8 cellular contexts compared by ENCODE assay signal in the genomic region with DNA sequence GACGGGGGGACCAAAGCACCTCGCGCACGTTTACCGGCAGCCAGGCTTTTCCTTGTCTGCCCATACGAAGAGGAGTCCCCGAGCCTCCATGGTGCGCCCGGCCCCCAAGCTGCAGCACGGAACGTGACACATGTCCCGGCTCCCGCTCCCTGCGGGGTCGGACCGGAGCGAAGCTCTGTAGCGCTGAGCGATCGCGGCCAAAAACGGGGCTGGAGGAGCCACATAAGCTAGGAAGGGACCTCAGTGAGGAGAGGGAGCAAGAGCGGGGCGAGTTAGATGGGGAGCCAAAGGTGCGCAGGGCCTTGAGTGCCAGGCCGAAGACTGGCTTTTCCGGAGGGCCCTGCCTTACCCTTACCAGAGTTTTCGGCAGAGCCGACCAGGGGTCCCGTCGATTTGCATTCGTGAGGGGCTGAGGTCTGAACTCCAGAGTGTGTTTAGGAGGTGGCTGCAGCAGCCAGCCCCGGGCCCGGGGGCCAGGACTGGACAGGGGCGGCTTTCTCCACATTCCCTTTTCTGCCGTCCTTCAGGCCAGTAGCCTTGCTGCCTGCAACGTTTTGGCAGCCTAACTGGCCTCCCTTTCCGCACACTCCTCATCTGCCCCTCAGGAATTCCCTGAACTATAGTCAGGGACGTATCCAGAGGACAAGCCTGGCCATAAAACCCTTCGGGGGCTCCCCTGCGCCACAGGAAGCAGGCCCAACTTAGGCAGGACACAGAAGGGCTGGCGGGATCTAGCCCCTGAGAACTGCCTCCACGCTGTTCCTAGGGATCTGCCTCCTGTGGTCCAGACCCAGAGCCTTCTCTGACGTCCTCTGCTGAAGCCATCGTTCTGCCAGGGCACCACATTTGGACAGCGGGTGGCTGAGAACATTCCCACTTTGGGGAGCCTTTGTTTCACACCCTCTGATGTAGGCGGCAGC. TPM values are rescaled to one million over a fixed set of nuclear protein-coding genes. Genes with fewer than 3 reads are reported as not detected.
DNase-seq lines count a peak whose midpoint lies in the region; ATAC-seq, FAIRE-seq and TF ChIP-seq lines count a peak whose summit lies in the region.

No MANE protein-coding gene starts in this region.

- WGBS in small intestine, 3 donors, result 4 to 42% (median 8%) methylated on average over 36 to 47 of the region's 47 CpGs

- peaks cover 37% of the 10 kb centered on the region for H3K36me3 Mint-ChIP-seq in activated T-helper 2 cell treated with anti-CD3 and anti-CD28 coated beads, Interferon-gamma antibody, Interleukin-2, Interleukin-4, amounts not matched to agents 10 μg/mL and 5 μg/mL and 100 μg/mL, durations not matched to agents 14 hours and 24 hours and 36 hours (ENCODE audit: low read depth)

- H3K4me1 ChIP-seq in A673 (ENCODE audit: insufficient read depth, low read length, poor library complexity, severe bottlenecking) (no peaks in the 10 kb centered on the region), HEK293 (ENCODE audit: control insufficient read depth, insufficient read depth, low read length) (no peaks in the 10 kb centered on the region), right atrium auricular region (peaks cover 0 to 22% of the 10 kb centered on the region in 2 donors), small intestine (ENCODE audit: control insufficient read depth in 2 of 2, insufficient read depth in 1 of 2, low read depth in 1 of 2, low read length in 1 of 2) (peaks cover 0 to 6% of the 10 kb centered on the region in 2 donors)

- DNase-seq in A673 (ENCODE audit: low spot score) (no peak), right atrium auricular region (ENCODE audit: low spot score) (no peak), small intestine (no peak), inferior parietal cortex (ENCODE audit: extremely low spot score) (no peak), foreskin melanocyte (no peak)
- peak; percentile 9 for DNase-seq in activated T-helper 2 cell treated with anti-CD3 and anti-CD28 coated beads, Interferon-gamma antibody, Interleukin-2, Interleukin-4, amounts not matched to agents 10 μg/mL and 5 μg/mL and 100 μg/mL, durations not matched to agents 14 hours and 24 hours and 36 hours (ENCODE audit: low spot score)

- no peak for ATAC-seq in HG03460 (IDR thresholded peaks at IDR 0.05; ENCODE audit: unreplicated experiment)

- H3K9me3 ChIP-seq in A673 (ENCODE audit: low read depth, low read length, poor library complexity, severe bottlenecking) (no peaks in the 10 kb centered on the region), HEK293 (ENCODE audit: control insufficient read depth, insufficient read depth, low read depth, low read length) (no peaks in the 10 kb centered on the region), right atrium auricular region (peaks cover 3 to 4% of the 10 kb centered on the region in 2 donors), small intestine (ENCODE audit: control insufficient read depth, low read depth) (no peaks in the 10 kb centered on the region)

- H3K27ac Mint-ChIP-seq in activated T-helper 2 cell treated with anti-CD3 and anti-CD28 coated beads, Interferon-gamma antibody, Interleukin-2, Interleukin-4, amounts not matched to agents 10 μg/mL and 5 μg/mL and 100 μg/mL, durations not matched to agents 14 hours and 24 hours and 36 hours, result peak overlapping the region; percentile 84

- H3K27me3 ChIP-seq in A673 (replicated peaks; ENCODE audit: insufficient read depth, low read depth, low read length, poor library complexity), result no peaks in the 10 kb centered on the region
- H3K27me3 ChIP-seq in right atrium auricular region, result no peaks in the 10 kb centered on the region
- H3K27me3 ChIP-seq in small intestine (ENCODE audit: control insufficient read depth in 2 of 2, insufficient read depth in 2 of 2, low read length in 2 of 2), result no peaks in the 10 kb centered on the region

- peaks cover 12% of the 10 kb centered on the region for H3K36me3 ChIP-seq in A673 (ENCODE audit: insufficient read depth, low read length, poor library complexity, severe bottlenecking)
- peaks cover 5 to 53% of the 10 kb centered on the region in 2 experiments; a peak in 2 of 3 replicates for H3K36me3 ChIP-seq in HEK293 (ENCODE audit: control insufficient read depth in 2 of 2, insufficient read depth in 1 of 2, low read length in 2 of 2)
- peaks cover 4% of the 10 kb centered on the region for H3K36me3 ChIP-seq in right atrium auricular region
- H3K36me3 ChIP-seq in small intestine (ENCODE audit: control insufficient read depth in 2 of 2, insufficient read depth in 2 of 2, low read length in 2 of 2), result peaks cover 0 to 2% of the 10 kb centered on the region in 2 donors

- peak overlapping the region; percentile 97 for H3K4me3 Mint-ChIP-seq in activated T-helper 2 cell treated with anti-CD3 and anti-CD28 coated beads, Interferon-gamma antibody, Interleukin-2, Interleukin-4, amounts not matched to agents 10 μg/mL and 5 μg/mL and 100 μg/mL, durations not matched to agents 14 hours and 24 hours and 36 hours (ENCODE audit: low read depth)

- H3K27me3 Mint-ChIP-seq in activated T-helper 2 cell treated with anti-CD3 and anti-CD28 coated beads, Interferon-gamma antibody, Interleukin-2, Interleukin-4, amounts not matched to agents 10 μg/mL and 5 μg/mL and 100 μg/mL, durations not matched to agents 14 hours and 24 hours and 36 hours (ENCODE audit: low read depth), result no peaks in the 10 kb centered on the region

- H3K9me3 Mint-ChIP-seq in activated T-helper 2 cell treated with anti-CD3 and anti-CD28 coated beads, Interferon-gamma antibody, Interleukin-2, Interleukin-4, amounts not matched to agents 10 μg/mL and 5 μg/mL and 100 μg/mL, durations not matched to agents 14 hours and 24 hours and 36 hours, result no peaks in the 10 kb centered on the region

- peak overlapping the region; percentile 77 for H3K4me3 ChIP-seq in A673 (ENCODE audit: low read depth, low read length, poor library complexity, severe bottlenecking)
- peak overlapping the region; percentile 80 for H3K4me3 ChIP-seq in HEK293 (ENCODE audit: low read depth, low read length)
- peak overlapping the region; percentile 61 to 63 for H3K4me3 ChIP-seq in right atrium auricular region
- H3K4me3 ChIP-seq in small intestine (ENCODE audit: low read depth in 1 of 2, low read length in 2 of 2), result peak overlapping the region; percentile 60 to 67

- BruUV-seq in A673 (replicated peaks; lab: Mats Ljungman, UMichigan), result TSS peak; percentile 79

- intact Hi-C loops in A673 (cut with micrococcal nuclease; ENCODE audit: unreplicated experiment), result no loop called here
- intact Hi-C loops in activated T-helper 2 cell treated with anti-CD3 and anti-CD28 coated beads, Interferon-gamma antibody, Interleukin-2, Interleukin-4, amounts not matched to agents 10 μg/mL and 5 μg/mL and 100 μg/mL, durations not matched to agents 14 hours and 24 hours and 36 hours (cut with micrococcal nuclease), result loop anchor here (1.0 kb wide), 2 partner anchors 71 to 133 kb away; partner anchors contain the start of genes ABCD1 and BCAP31

- FAIRE-seq in small intestine (lab: Jason Lieb, UNC), result no peak

- peak overlapping the region; percentile 89 for H3K27ac ChIP-seq in A673 (ENCODE audit: low read depth, low read length, poor library complexity, severe bottlenecking)
- peak overlapping the region; percentile 89 for H3K27ac ChIP-seq in HEK293 (ENCODE audit: extremely low read depth, low read depth, low read length)
- peak overlapping the region; percentile 91 to 92 for H3K27ac ChIP-seq in right atrium auricular region
- peak overlapping the region; percentile 24 to 99 for H3K27ac ChIP-seq in small intestine (ENCODE audit: low read depth in 1 of 2, low read length in 1 of 2)

- POLR2A ChIA-PET in A673 (lab: Charles Lee; ENCODE audit: low non-redundant PET), result no interaction called here
- POLR2A ChIA-PET in HEK293 (lab: Yijun Ruan, JAX), result interaction anchor here (0.6 to 1.9 kb wide), 12 partner anchors 8 to 140 kb away, joined by 3 to 16 read pairs (median 4); partner anchors contain the start of genes NAA10 and SRPK3

- CTCF ChIA-PET in A673 (lab: Charles Lee), result no interaction called here
- CTCF ChIA-PET in HEK293 (lab: Yijun Ruan, JAX), result interaction anchor here (1.1 kb wide), 1 partner anchor 31 kb away, joined by 3 read pairs; the partner anchor contains the start of gene PLXNB3

- peaks cover 9% of the 10 kb centered on the region for H3K4me1 Mint-ChIP-seq in activated T-helper 2 cell treated with anti-CD3 and anti-CD28 coated beads, Interferon-gamma antibody, Interleukin-2, Interleukin-4, amounts not matched to agents 10 μg/mL and 5 μg/mL and 100 μg/mL, durations not matched to agents 14 hours and 24 hours and 36 hours (ENCODE audit: low read depth)

- TF ChIP-seq CTCF in A673 (conservative IDR thresholded peaks at IDR 0.05; ENCODE audit: low read depth, low read length) (no peak), HEK293 (tag by site-specific recombination; IDR thresholded peaks at IDR 0.05) (no peak), right atrium auricular region (IDR thresholded peaks at IDR 0.05) (no peak)

RNA-seq across cellular contexts. Expression of gene SSR4, which starts 0.7 kb away (rescaled TPM):
- total RNA-seq in A673 (2021) (205 and 214 TPM in 2 replicates), right atrium auricular region (100 to 1,000 TPM; 219 to 238 TPM)
- 282 and 303 TPM in 2 replicates for total RNA-seq in activated T-helper 2 cell treated with anti-CD3 and anti-CD28 coated beads, Interferon-gamma antibody, Interleukin-2, Interleukin-4, amounts not matched to agents 10 μg/mL and 5 μg/mL and 100 μg/mL, durations not matched to agents 14 hours and 24 hours and 36 hours
- polyA plus RNA-seq in small intestine, result 100 to 1,000 TPM; 331 to 694 (median 560) TPM

RNA-seq across cellular contexts. Expression of gene IDH3G, which starts 1.0 kb away (rescaled TPM):
- total RNA-seq in A673 (2021) (52.0 and 55.7 TPM in 2 replicates), right atrium auricular region (100 to 1,000 TPM; 116 to 135 TPM)
- 70.8 and 72.4 TPM in 2 replicates for total RNA-seq in activated T-helper 2 cell treated with anti-CD3 and anti-CD28 coated beads, Interferon-gamma antibody, Interleukin-2, Interleukin-4, amounts not matched to agents 10 μg/mL and 5 μg/mL and 100 μg/mL, durations not matched to agents 14 hours and 24 hours and 36 hours
- 100 to 1,000 TPM in 1 of 3 donors, 10 to 100 TPM in 2; 80.0 to 114 (median 91.1) TPM for polyA plus RNA-seq in small intestine

RNA-seq across cellular contexts. Expression of gene SRPK3, which starts 14.3 kb away (rescaled TPM):
- total RNA-seq in A673 (2021) (not detected in 2 replicates), right atrium auricular region (10 to 100 TPM; 19.4 to 24.6 TPM)
- not detected in 2 replicates for total RNA-seq in activated T-helper 2 cell treated with anti-CD3 and anti-CD28 coated beads, Interferon-gamma antibody, Interleukin-2, Interleukin-4, amounts not matched to agents 10 μg/mL and 5 μg/mL and 100 μg/mL, durations not matched to agents 14 hours and 24 hours and 36 hours
- under 1 TPM in 2 of 3 donors, not detected in 1; 0.15 to 0.27 TPM for polyA plus RNA-seq in small intestine

RNA-seq across cellular contexts. Expression of gene PLXNB3, which starts 31.1 kb away (rescaled TPM):
- total RNA-seq in A673 (2021) (0.59 TPM in 1 of 2 replicates, not detected in the other), right atrium auricular region (1 to 10 TPM; 5.6 to 8.2 TPM)
- 0.62 and 0.91 TPM in 2 replicates for total RNA-seq in activated T-helper 2 cell treated with anti-CD3 and anti-CD28 coated beads, Interferon-gamma antibody, Interleukin-2, Interleukin-4, amounts not matched to agents 10 μg/mL and 5 μg/mL and 100 μg/mL, durations not matched to agents 14 hours and 24 hours and 36 hours
- polyA plus RNA-seq in small intestine, result 1 to 10 TPM in 1 of 3 donors, under 1 TPM in 1, not detected in 1; 0.54 to 1.6 TPM

RNA-seq across cellular contexts. Expression of gene PDZD4, which starts 35.2 kb away (rescaled TPM):
- total RNA-seq in A673 (2021) (2.6 and 6.0 TPM in 2 replicates), right atrium auricular region (1 to 10 TPM; 2.1 to 7.1 TPM)
- total RNA-seq in activated T-helper 2 cell treated with anti-CD3 and anti-CD28 coated beads, Interferon-gamma antibody, Interleukin-2, Interleukin-4, amounts not matched to agents 10 μg/mL and 5 μg/mL and 100 μg/mL, durations not matched to agents 14 hours and 24 hours and 36 hours, result 0.23 and 0.91 TPM in 2 replicates
- polyA plus RNA-seq in small intestine, result 10 to 100 TPM in 1 of 3 donors, 1 to 10 TPM in 1, under 1 TPM in 1; 0.22 to 11.5 (median 2.4) TPM

Comparison
In these comparisons a context has a peak if more than half of its experiments do, and no peak if none do; other contexts are left out.
1. RNA of gene SRPK3, which starts 14.3 kb away (total RNA-seq): 19.4 to 24.6 TPM in right atrium auricular region; not detected in activated T-helper 2 cell treated with anti-CD3 and anti-CD28 coated beads, Interferon-gamma antibody, Interleukin-2, Interleukin-4, amounts not matched to agents 10 μg/mL and 5 μg/mL and 100 μg/mL, durations not matched to agents 14 hours and 24 hours and 36 hours and not detected in A673; every median in the first group is over 10 times any median in the second.
2. Peak in every context shown above with its lines, with median percentiles within 50 percentile points of each other: H3K27ac ChIP-seq and H3K4me3 ChIP-seq.